Comparison of ENCODE assay signal across 1 cellular context in genomic region chr12:69284131-69284530, GRCh38.
TF ChIP-seq lines count a peak whose summit lies in the region.

No MANE protein-coding gene starts in this region.

TF ChIP-seq in HEK293, 187 proteins besides CTCF, POLR2A, EP300 and RAD21 (continued from another document):
- TF ChIP-seq ZNF362 (tag by site-specific recombination; IDR thresholded peaks at IDR 0.05) (peak; percentile 45; the same call in 1 of the 2 replicates), ZNF692 (tag by site-specific recombination; IDR thresholded peaks at IDR 0.05) (0 out of 2 replicates have a peak, but pooled peaks have one; percentile 16), ZBTB21 (tag by site-specific recombination; IDR thresholded peaks at IDR 0.05) (0 out of 2 replicates have a peak, but pooled peaks have one; percentile 18), ZSCAN30 (tag by site-specific recombination; IDR thresholded peaks at IDR 0.05) (peak; percentile 64; the same call in 1 of the 2 replicates)
